In the genomic region with DNA sequence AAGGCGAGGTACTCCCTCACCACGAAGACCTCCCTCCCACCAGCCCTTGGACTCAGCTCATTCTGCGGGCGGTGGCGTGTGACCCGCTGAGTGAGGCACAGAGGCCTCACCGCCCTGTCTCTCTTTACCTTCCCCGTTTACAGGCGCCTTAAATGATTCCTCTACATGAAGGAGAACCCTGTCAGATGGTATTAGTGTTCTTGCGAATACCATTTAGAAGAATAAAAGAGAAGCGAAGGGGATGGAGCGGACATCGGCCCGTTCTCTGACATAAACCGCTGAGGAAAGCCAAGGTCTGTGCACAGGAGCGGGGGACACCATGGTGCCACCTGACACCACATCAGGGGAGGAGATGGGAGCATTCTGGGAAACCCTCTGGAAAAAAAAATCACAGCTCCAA, we compare ENCODE assay signal across 10 cellular contexts.
A peak's percentile ranks its signal among the peaks of the same experiment; 100 is the strongest.
DNase-seq lines count a peak whose midpoint lies in the region; ATAC-seq and TF ChIP-seq lines count a peak whose summit lies in the region.
"Had no signal": no experiment of that assay in that cellular context is flagged by ENCODE, and none has a peak within 500 bp of the region (broad histone marks: within the 10 kb centered on the region; RNA-seq: fewer than 3 reads in every experiment).

No MANE protein-coding gene starts in this region.

- no peak for DNase-seq in left ventricle myocardium inferior
- no peak for DNase-seq in Right ventricle myocardium superior
- no peak for DNase-seq in esophagus squamous epithelium (lab: John Stamatoyannopoulos, UW)
- DNase-seq in posterior vena cava (ENCODE audit: low spot score), result peak; percentile 73
- peak; percentile 12 to 13 for DNase-seq in uterus
- DNase-seq in Karpas-422, result no peak
- DNase-seq in NCI-H128 (lab: John Stamatoyannopoulos, UW; ENCODE audit: unreplicated experiment), result no peak
- DNase-seq in MV-4-11 (lab: John Stamatoyannopoulos, UW), result no peak
- DNase-seq: amygdala, GDM1 had no signal

- H3K9me2 ChIP-seq in Karpas-422 (replicated peaks; ENCODE audit: insufficient read depth, low read length), result no peaks in the 10 kb centered on the region

- H3K4me1 ChIP-seq in left ventricle myocardium inferior (peaks cover 76% of the 10 kb centered on the region), esophagus squamous epithelium (peaks cover 39 to 68% (median 56%) of the 10 kb centered on the region in 3 donors), uterus (peaks cover 4 to 6% of the 10 kb centered on the region in 2 donors), Karpas-422 (ENCODE audit: low read length) (peaks cover 4% of the 10 kb centered on the region)

- H3K36me3 ChIP-seq in left ventricle myocardium inferior (no peaks in the 10 kb centered on the region), esophagus squamous epithelium (no peaks in the 10 kb centered on the region), uterus (no peaks in the 10 kb centered on the region), Karpas-422 (ENCODE audit: insufficient read depth, low read length) (no peaks in the 10 kb centered on the region)

- no peak overlapping the region for H2AFZ ChIP-seq in Karpas-422 (ENCODE audit: low read length)

- H3K9me3 ChIP-seq in left ventricle myocardium inferior (replicated peaks) (no peaks in the 10 kb centered on the region), esophagus squamous epithelium (no peaks in the 10 kb centered on the region), uterus (no peaks in the 10 kb centered on the region), Karpas-422 (ENCODE audit: low read length) (no peaks in the 10 kb centered on the region)

- no peak overlapping the region for H3K4me2 ChIP-seq in Karpas-422 (ENCODE audit: low read depth, low read length, poor library complexity, severe bottlenecking)

- peak overlapping the region; percentile 88 for H3K27ac ChIP-seq in left ventricle myocardium inferior (replicated peaks)
- H3K27ac ChIP-seq in esophagus squamous epithelium, result peak overlapping the region; percentile 76 to 94 (median 87)
- peak overlapping the region; percentile 90 to 97 for H3K27ac ChIP-seq in uterus
- H3K27ac ChIP-seq in Karpas-422 (ENCODE audit: low read length), result no peak overlapping the region

- TF ChIP-seq POLR2A in esophagus squamous epithelium (IDR thresholded peaks at IDR 0.05), result no peak
- no peak for TF ChIP-seq POLR2A in uterus (IDR thresholded peaks at IDR 0.05)

- peaks cover 38% of the 10 kb centered on the region; the same call in 1 of the 2 replicates for H4K20me1 ChIP-seq in Karpas-422 (ENCODE audit: insufficient read depth, low read depth, low read length)

- H3K79me2 ChIP-seq in Karpas-422 (ENCODE audit: low read length), result no peaks in the 10 kb centered on the region

- H3K27me3 ChIP-seq in left ventricle myocardium inferior (ENCODE audit: low read depth) (no peaks in the 10 kb centered on the region), esophagus squamous epithelium (no peaks in the 10 kb centered on the region), uterus (no peaks in the 10 kb centered on the region), Karpas-422 (ENCODE audit: low read length) (no peaks in the 10 kb centered on the region)

- ATAC-seq in Right ventricle myocardium superior (ENCODE audit: poor library complexity), result no peak

- 94 to 95% methylated on average over 15 to 16 of the region's 16 CpGs for WGBS in esophagus squamous epithelium, 2 donors

- TF ChIP-seq CTCF in left ventricle myocardium inferior (IDR thresholded peaks at IDR 0.05; ENCODE audit: borderline replicate concordance) (no peak), esophagus squamous epithelium (IDR thresholded peaks at IDR 0.05) (no peak), uterus (IDR thresholded peaks at IDR 0.05) (no peak)

- H3K4me3 ChIP-seq in left ventricle myocardium inferior (peak overlapping the region; percentile 51), esophagus squamous epithelium (no peak overlapping the region), uterus (no peak overlapping the region), Karpas-422 (ENCODE audit: low read length) (no peak overlapping the region)

- no peak overlapping the region for H3K9ac ChIP-seq in Karpas-422 (ENCODE audit: low read length)

- intact Hi-C loops in left ventricle myocardium inferior (cut with micrococcal nuclease) (no loop called here), Right ventricle myocardium superior (cut with DNase I) (no loop called here), esophagus squamous epithelium (cut with DNase I) (no loop called here), posterior vena cava (cut with DNase I) (loop anchor here in 1 of 2 donors (10.0 kb wide), 1 partner anchor 104 kb away; no protein-coding TSS in a partner anchor), uterus (cut with DNase I; ENCODE audit: low total_unique reads) (no loop called here)

Comparison
In these comparisons a context has a peak if more than half of its experiments do, and no peak if none do; other contexts are left out.
1. DNase-seq: peak in posterior vena cava (single experiment) and uterus (2 of 2); none in left ventricle myocardium inferior (single experiment), Right ventricle myocardium superior (single experiment), esophagus squamous epithelium (single experiment), Karpas-422 (single experiment), NCI-H128 (single experiment) and MV-4-11 (single experiment).